In the genomic region with DNA sequence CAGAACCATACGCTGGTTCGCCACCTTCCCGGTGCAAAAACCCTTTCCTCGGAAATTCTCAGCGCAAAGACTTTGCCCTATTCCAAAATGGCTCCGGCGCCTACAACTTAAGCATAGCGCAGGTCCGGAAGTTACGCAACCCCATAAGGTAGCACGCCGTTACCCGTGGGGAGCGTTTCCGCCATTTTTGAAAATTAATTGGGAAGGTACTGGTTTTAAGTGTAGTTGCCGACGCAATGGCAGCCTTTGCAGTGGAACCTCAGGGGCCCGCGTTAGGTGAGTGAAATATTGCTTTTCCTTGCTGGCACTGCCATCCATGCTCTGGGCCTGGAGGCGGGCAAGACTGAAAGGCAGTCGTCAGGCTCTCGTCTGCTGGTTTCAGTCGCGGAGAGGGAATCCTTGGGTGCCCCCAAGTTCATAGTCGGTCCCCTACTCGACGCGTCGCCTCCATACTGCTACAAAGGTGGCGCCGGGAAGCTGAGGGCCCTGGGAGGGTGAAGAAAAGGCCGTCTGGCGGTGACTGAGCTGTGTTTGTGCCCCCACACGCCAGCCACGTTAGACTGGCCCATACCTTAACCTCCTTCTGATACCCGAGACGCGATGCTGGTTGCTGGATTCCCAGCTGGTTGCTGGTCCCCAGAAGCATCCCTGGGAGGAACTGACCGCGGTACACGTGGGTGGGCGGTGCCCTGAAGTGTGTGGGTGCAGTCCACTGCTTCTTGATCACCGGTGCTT, we compare ENCODE assay signal across 8 cellular contexts. TPM values are rescaled to one million over a fixed set of nuclear protein-coding genes. Genes with fewer than 3 reads are reported as not detected.
DNase-seq lines count a peak whose midpoint lies in the region; ATAC-seq and TF ChIP-seq lines count a peak whose summit lies in the region.

A gene with protein sequence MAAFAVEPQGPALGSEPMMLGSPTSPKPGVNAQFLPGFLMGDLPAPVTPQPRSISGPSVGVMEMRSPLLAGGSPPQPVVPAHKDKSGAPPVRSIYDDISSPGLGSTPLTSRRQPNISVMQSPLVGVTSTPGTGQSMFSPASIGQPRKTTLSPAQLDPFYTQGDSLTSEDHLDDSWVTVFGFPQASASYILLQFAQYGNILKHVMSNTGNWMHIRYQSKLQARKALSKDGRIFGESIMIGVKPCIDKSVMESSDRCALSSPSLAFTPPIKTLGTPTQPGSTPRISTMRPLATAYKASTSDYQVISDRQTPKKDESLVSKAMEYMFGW (plus strand): TSS at position 222 of the 735 bp plus-strand sequence. CDS start 15 bp downstream, at position 237.

- CTCF ChIA-PET in Panc1 (lab: Charles Lee) = interaction anchor here (0.7 kb wide), 1 partner anchor 50 kb away, joined by 3 read pairs; no protein-coding TSS in a partner anchor

- no peak for TF ChIP-seq CTCF in Panc1 (IDR thresholded peaks at IDR 0.05)

- H3K27ac ChIP-seq in Panc1 (ENCODE audit: low read length) (peak within 1 kb of the TSS; percentile 86), muscle layer of colon (ENCODE audit: low read depth, low read length) (peak within 1 kb of the TSS; percentile 91)

- H3K36me3 Mint-ChIP-seq in activated T-cell treated with anti-CD3 and anti-CD28 coated beads, Interleukin-2, amount 50 U/mL, for 4 hours (ENCODE audit: insufficient read depth) = peaks cover 6% of the 10 kb centered on the region

- H3K4me3 Mint-ChIP-seq in activated T-cell treated with anti-CD3 and anti-CD28 coated beads, Interleukin-2, amount 50 U/mL, for 4 hours = peak within 1 kb of the TSS; percentile 96

- POLR2A ChIA-PET in Panc1 (lab: Charles Lee) = no interaction called here

- H3K27me3 ChIP-seq in Panc1 (ENCODE audit: control insufficient read depth, insufficient read depth, low read length) = no peaks in the 10 kb centered on the region
- H3K27me3 ChIP-seq in muscle layer of colon (ENCODE audit: control insufficient read depth in 1 of 2, insufficient read depth in 2 of 2, low read length in 2 of 2) = no peaks in the 10 kb centered on the region

- no peaks in the 10 kb centered on the region for H3K9me3 Mint-ChIP-seq in activated T-cell treated with anti-CD3 and anti-CD28 coated beads, Interleukin-2, amount 50 U/mL, for 4 hours

- peaks cover 3% of the 10 kb centered on the region for H3K27me3 Mint-ChIP-seq in activated T-cell treated with anti-CD3 and anti-CD28 coated beads, Interleukin-2, amount 50 U/mL, for 4 hours (ENCODE audit: low read depth)

- H3K4me1 ChIP-seq in Panc1 (ENCODE audit: control insufficient read depth, insufficient read depth, low read length) (peaks cover 11% of the 10 kb centered on the region; the same call in 1 of the 2 replicates), muscle layer of colon (ENCODE audit: insufficient read depth, low read length) (peaks cover 16% of the 10 kb centered on the region)

- H3K36me3 ChIP-seq in Panc1 (ENCODE audit: control insufficient read depth, insufficient read depth, low read length) (peaks cover 11% of the 10 kb centered on the region), muscle layer of colon (ENCODE audit: insufficient read depth, low read length) (peaks cover 6% of the 10 kb centered on the region)

- H3K4me3 ChIP-seq in Panc1 (ENCODE audit: low read depth in 2 of 2, low read length in 2 of 2) (peak within 1 kb of the TSS; percentile 89 to 92), muscle layer of colon (ENCODE audit: low read depth in 1 of 2, low read length in 2 of 2) (peak within 1 kb of the TSS; percentile 79 to 98)

- DNase-seq in DMS53 (lab: John Stamatoyannopoulos, UW) = peak; percentile 100
- DNase-seq in KG1 (lab: John Stamatoyannopoulos, UW) = peak; percentile 78
- peak; percentile 82 for DNase-seq in Panc1 (ENCODE audit: low read depth, low spot score)
- peak; percentile 79 for DNase-seq in activated T-cell treated with anti-CD3 and anti-CD28 coated beads, Interleukin-2, amount 50 U/mL, for 4 hours
- DNase-seq in stimulated activated CD8-positive, alpha-beta memory T cell treated with anti-CD3 and anti-CD28 coated beads, Interleukin-7, amount 100 ng/mL, for 24 hours (ENCODE audit: low read depth) = peak; percentile 83

- in situ Hi-C loops in Panc1 (cut with HindIII; ENCODE audit: low pct_unique_long_range_greater_than_20kb, low sequenced_read_pairs) = no loop called here

- H3K9me3 ChIP-seq in Panc1 (ENCODE audit: control insufficient read depth, insufficient read depth, low read depth, low read length) = no peaks in the 10 kb centered on the region
- H3K9me3 ChIP-seq in muscle layer of colon (ENCODE audit: low read length) = no peaks in the 10 kb centered on the region

- peak within 1 kb of the TSS; percentile 86 for H3K9ac ChIP-seq in muscle layer of colon (ENCODE audit: low read length)

- BruUV-seq in Panc1 (replicated peaks; lab: Mats Ljungman, UMichigan) = TSS peak; percentile 88

- intact Hi-C loops in Panc1 (cut with micrococcal nuclease; ENCODE audit: unreplicated experiment) = no loop called here

- H3K4me1 Mint-ChIP-seq in activated T-cell treated with anti-CD3 and anti-CD28 coated beads, Interleukin-2, amount 50 U/mL, for 4 hours (ENCODE audit: low read depth) = peaks cover 31% of the 10 kb centered on the region

- ATAC-seq in GM21723 (IDR thresholded peaks at IDR 0.05; ENCODE audit: unreplicated experiment) (peak; percentile 87), Panc1 (peak; percentile 97), esophagus mucosa (peak; percentile 98)
- peak; percentile 95 for ATAC-seq in activated T-cell treated with anti-CD3 and anti-CD28 coated beads, Interleukin-2, amount 50 U/mL, for 4 hours

RNA-seq across cellular contexts. Expression of the gene that starts here (rescaled TPM):
- total RNA-seq in Panc1 (2021; ENCODE audit: unreplicated experiment) (28.9 TPM), esophagus mucosa (14.2 TPM)
- 8.0 TPM for polyA plus RNA-seq in Panc1 (2012; ENCODE audit: insufficient read length)
- 10 to 100 TPM; 55.0 to 61.9 (median 60.5) TPM for total RNA-seq in activated T-cell treated with anti-CD3 and anti-CD28 coated beads, Interleukin-2, amount 50 U/mL, for 4 hours

Comparison
In these comparisons a context has a peak if more than half of its experiments do, and no peak if none do; other contexts are left out.
1. Peak in every context shown above with its lines: DNase-seq, ATAC-seq, H3K4me3 ChIP-seq and H3K27ac ChIP-seq.